In genomic region chr3:87359807-87360206, GRCh38 we compare ENCODE assay signal across 16 cellular contexts.
DNase-seq lines count a peak whose midpoint lies in the region; ATAC-seq and TF ChIP-seq lines count a peak whose summit lies in the region.
"Had no signal": no experiment of that assay in that cellular context is flagged by ENCODE, and none has a peak within 500 bp of the region (broad histone marks: within the 10 kb centered on the region; RNA-seq: fewer than 3 reads in every experiment).

No MANE protein-coding gene starts in this region.

- H4K20me1 ChIP-seq in PC-3 (ENCODE audit: low read length) = no peaks in the 10 kb centered on the region

- no peak overlapping the region for H3K27ac ChIP-seq in PC-3 (ENCODE audit: low read length)
- H3K27ac ChIP-seq: SJCRH30 had no signal

- peak; percentile 73 for ATAC-seq in PC-3
- ATAC-seq in GM19395 (IDR thresholded peaks at IDR 0.05; ENCODE audit: unreplicated experiment) = no peak
- ATAC-seq in left cardiac atrium = no peak

- DNase-seq in DMS53 (lab: John Stamatoyannopoulos, UW) (peak; percentile 86), LNCaP clone FGC (ENCODE audit: low read depth) (peak; percentile 95), PC-3 (peak; percentile 86), mucosa of gallbladder (ENCODE audit: low spot score) (peak; percentile 59), cortex of kidney (lab: John Stamatoyannopoulos, UW) (no peak), left cardiac atrium (no peak), LoVo (ENCODE audit: low spot score) (no peak)
- DNase-seq: activated CD8-positive, alpha-beta memory T cell treated with anti-CD3 and anti-CD28 coated beads, Interleukin-2, amount 50 U/mL, for 4 hours; activated naive CD8-positive, alpha-beta T cell treated with anti-CD3 and anti-CD28 coated beads for 36 hours; EL; MG63; NCI-H774; SJCRH30; stimulated activated CD4-positive, alpha-beta T cell treated with anti-CD3 and anti-CD28 coated beads, Interleukin-4, amount 100 ng/mL, for 1 hour; T-helper 1 cell had no signal

- no peaks in the 10 kb centered on the region for H3K9me3 ChIP-seq in PC-3 (ENCODE audit: low read length)
- H3K9me3 ChIP-seq: MG63, SJCRH30 had no signal

- H3K4me2 ChIP-seq in PC-3 (ENCODE audit: low read length) = peak overlapping the region; percentile 62

- H3K27me3 ChIP-seq in PC-3 (ENCODE audit: low read length) = no peaks in the 10 kb centered on the region
- H3K27me3 ChIP-seq: MG63, SJCRH30 had no signal

- H3K36me3 ChIP-seq in PC-3 (ENCODE audit: low read depth, low read length) = no peaks in the 10 kb centered on the region
- H3K36me3 ChIP-seq: MG63, SJCRH30 had no signal

- no peaks in the 10 kb centered on the region for H3F3A ChIP-seq in PC-3 (ENCODE audit: low read length, unreplicated experiment)

- TF ChIP-seq CTCF in LNCaP clone FGC (IDR thresholded peaks at IDR 0.05; ENCODE audit: control insufficient read depth, extremely low read depth, insufficient read depth) (no peak), PC-3 (conservative IDR thresholded peaks at IDR 0.05; ENCODE audit: low read depth, low read length) (no peak)

- intact Hi-C loops in PC-3 (cut with micrococcal nuclease) (loop anchor here (10.0 kb wide), 1 partner anchor 405 kb away; no protein-coding TSS in a partner anchor), left cardiac atrium (cut with DNase I) (no loop called here)

- POLR2A ChIA-PET in PC-3 (lab: Charles Lee; ENCODE audit: unreplicated experiment) = no interaction called here

- H3K9me2 ChIP-seq in PC-3 (replicated peaks; ENCODE audit: low read length) = no peaks in the 10 kb centered on the region

- H3K79me2 ChIP-seq in PC-3 (ENCODE audit: low read length) = no peaks in the 10 kb centered on the region

- H2AFZ ChIP-seq in PC-3 (ENCODE audit: low read length) = no peak overlapping the region

- no peak overlapping the region for H3K9ac ChIP-seq in PC-3 (ENCODE audit: low read length)

- H3K4me1 ChIP-seq in PC-3 (ENCODE audit: insufficient read depth, low read length) = peaks cover 34% of the 10 kb centered on the region
- H3K4me1 ChIP-seq: SJCRH30 had no signal

- BruUV-seq in PC-3 (replicated peaks; lab: Mats Ljungman, UMichigan) = no TSS peak

- CTCF ChIA-PET in PC-3 (lab: Charles Lee) = no interaction called here

- H3K4me3 ChIP-seq in LNCaP clone FGC (ENCODE audit: low read depth, low read length) (peak overlapping the region; percentile 29; the same call in 1 of the 2 replicates), PC-3 (ENCODE audit: low read length) (no peak overlapping the region)
- H3K4me3 ChIP-seq: MG63, SJCRH30 had no signal

Comparison
In these comparisons a context has a peak if more than half of its experiments do, and no peak if none do; other contexts are left out.
1. DNase-seq: peak in DMS53 (single experiment), LNCaP clone FGC (single experiment), PC-3 (single experiment) and mucosa of gallbladder (single experiment); none in cortex of kidney (single experiment), left cardiac atrium (single experiment) and LoVo (single experiment).